In the genomic region with DNA sequence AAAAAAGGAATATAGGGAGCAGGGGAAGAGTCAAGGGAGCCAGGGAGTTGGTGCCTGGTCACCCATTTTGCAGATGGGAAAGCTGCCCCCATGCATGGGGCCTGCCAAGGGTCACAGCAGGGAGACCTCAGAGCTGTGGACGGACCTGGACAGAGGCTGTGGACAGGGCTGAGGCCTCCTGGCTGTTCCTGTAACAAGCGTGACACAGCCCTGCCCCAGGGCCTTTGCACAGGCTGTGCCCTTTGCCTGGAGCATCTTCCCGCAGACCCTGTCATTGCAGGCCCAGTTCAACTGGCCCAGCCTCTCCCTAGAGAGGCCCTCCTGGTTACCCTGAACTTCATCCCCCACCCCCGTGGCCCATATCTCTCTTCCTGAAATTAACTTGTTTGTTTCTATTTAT, we compare ENCODE assay signal across 1 cellular context.
A peak's percentile ranks its signal among the peaks of the same experiment; 100 is the strongest.
TF ChIP-seq lines count a peak whose summit lies in the region.

No MANE protein-coding gene starts in this region.

TF ChIP-seq in HepG2, 621 proteins besides CTCF, POLR2A, EP300 and RAD21:
- TF ChIP-seq, protein P1, sequence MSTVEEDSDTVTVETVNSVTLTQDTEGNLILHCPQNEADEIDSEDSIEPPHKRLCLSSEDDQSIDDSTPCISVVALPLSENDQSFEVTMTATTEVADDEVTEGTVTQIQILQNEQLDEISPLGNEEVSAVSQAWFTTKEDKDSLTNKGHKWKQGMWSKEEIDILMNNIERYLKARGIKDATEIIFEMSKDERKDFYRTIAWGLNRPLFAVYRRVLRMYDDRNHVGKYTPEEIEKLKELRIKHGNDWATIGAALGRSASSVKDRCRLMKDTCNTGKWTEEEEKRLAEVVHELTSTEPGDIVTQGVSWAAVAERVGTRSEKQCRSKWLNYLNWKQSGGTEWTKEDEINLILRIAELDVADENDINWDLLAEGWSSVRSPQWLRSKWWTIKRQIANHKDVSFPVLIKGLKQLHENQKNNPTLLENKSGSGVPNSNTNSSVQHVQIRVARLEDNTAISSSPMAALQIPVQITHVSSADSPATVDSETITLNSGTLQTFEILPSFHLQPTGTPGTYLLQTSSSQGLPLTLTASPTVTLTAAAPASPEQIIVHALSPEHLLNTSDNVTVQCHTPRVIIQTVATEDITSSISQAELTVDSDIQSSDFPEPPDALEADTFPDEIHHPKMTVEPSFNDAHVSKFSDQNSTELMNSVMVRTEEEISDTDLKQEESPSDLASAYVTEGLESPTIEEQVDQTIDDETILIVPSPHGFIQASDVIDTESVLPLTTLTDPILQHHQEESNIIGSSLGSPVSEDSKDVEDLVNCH (CRISPR knock-in tag; IDR thresholded peaks at IDR 0.05): no peak
- no peak for TF ChIP-seq ZNF775 (CRISPR knock-in tag; IDR thresholded peaks at IDR 0.05; ENCODE audit: borderline replicate concordance)
- TF ChIP-seq, protein P2, sequence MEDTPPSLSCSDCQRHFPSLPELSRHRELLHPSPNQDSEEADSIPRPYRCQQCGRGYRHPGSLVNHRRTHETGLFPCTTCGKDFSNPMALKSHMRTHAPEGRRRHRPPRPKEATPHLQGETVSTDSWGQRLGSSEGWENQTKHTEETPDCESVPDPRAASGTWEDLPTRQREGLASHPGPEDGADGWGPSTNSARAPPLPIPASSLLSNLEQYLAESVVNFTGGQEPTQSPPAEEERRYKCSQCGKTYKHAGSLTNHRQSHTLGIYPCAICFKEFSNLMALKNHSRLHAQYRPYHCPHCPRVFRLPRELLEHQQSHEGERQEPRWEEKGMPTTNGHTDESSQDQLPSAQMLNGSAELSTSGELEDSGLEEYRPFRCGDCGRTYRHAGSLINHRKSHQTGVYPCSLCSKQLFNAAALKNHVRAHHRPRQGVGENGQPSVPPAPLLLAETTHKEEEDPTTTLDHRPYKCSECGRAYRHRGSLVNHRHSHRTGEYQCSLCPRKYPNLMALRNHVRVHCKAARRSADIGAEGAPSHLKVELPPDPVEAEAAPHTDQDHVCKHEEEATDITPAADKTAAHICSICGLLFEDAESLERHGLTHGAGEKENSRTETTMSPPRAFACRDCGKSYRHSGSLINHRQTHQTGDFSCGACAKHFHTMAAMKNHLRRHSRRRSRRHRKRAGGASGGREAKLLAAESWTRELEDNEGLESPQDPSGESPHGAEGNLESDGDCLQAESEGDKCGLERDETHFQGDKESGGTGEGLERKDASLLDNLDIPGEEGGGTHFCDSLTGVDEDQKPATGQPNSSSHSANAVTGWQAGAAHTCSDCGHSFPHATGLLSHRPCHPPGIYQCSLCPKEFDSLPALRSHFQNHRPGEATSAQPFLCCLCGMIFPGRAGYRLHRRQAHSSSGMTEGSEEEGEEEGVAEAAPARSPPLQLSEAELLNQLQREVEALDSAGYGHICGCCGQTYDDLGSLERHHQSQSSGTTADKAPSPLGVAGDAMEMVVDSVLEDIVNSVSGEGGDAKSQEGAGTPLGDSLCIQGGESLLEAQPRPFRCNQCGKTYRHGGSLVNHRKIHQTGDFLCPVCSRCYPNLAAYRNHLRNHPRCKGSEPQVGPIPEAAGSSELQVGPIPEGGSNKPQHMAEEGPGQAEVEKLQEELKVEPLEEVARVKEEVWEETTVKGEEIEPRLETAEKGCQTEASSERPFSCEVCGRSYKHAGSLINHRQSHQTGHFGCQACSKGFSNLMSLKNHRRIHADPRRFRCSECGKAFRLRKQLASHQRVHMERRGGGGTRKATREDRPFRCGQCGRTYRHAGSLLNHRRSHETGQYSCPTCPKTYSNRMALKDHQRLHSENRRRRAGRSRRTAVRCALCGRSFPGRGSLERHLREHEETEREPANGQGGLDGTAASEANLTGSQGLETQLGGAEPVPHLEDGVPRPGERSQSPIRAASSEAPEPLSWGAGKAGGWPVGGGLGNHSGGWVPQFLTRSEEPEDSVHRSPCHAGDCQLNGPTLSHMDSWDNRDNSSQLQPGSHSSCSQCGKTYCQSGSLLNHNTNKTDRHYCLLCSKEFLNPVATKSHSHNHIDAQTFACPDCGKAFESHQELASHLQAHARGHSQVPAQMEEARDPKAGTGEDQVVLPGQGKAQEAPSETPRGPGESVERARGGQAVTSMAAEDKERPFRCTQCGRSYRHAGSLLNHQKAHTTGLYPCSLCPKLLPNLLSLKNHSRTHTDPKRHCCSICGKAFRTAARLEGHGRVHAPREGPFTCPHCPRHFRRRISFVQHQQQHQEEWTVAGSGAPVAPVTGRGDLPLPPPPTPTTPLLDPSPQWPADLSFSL (CRISPR knock-in tag; IDR thresholded peaks at IDR 0.05): no peak
- TF ChIP-seq, protein P3, sequence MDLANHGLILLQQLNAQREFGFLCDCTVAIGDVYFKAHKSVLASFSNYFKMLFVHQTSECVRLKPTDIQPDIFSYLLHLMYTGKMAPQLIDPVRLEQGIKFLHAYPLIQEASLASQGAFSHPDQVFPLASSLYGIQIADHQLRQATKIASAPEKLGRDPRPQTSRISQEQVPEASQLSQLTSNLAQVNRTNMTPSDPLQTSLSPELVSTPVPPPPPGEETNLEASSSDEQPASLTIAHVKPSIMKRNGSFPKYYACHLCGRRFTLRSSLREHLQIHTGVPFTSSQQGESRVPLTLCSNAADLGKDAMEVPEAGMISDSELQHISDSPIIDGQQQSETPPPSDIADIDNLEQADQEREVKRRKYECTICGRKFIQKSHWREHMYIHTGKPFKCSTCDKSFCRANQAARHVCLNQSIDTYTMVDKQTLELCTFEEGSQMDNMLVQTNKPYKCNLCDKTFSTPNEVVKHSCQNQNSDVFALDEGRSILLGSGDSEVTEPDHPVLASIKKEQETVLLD (CRISPR knock-in tag; IDR thresholded peaks at IDR 0.05; ENCODE audit: low read depth): no peak
- TF ChIP-seq ZNF629 (CRISPR knock-in tag; conservative IDR thresholded peaks at IDR 0.05): peak; percentile 75
- TF ChIP-seq ZMYM3 (CRISPR knock-in tag; IDR thresholded peaks at IDR 0.05): peak; percentile 71
- TF ChIP-seq AGO2 (optimal IDR thresholded peaks at IDR 0.05; ENCODE audit: low read depth, low read length): peak; percentile 36
- TF ChIP-seq NR2F1 (CRISPR knock-in tag; IDR thresholded peaks at IDR 0.05): no peak
- no peak for TF ChIP-seq MED13 (CRISPR knock-in tag; IDR thresholded peaks at IDR 0.05)
- TF ChIP-seq HNRNPUL1 (IDR thresholded peaks at IDR 0.05; ENCODE audit: low read depth, low read length): no peak
